ENCODE assay signal across 11 cellular contexts in the genomic region with DNA sequence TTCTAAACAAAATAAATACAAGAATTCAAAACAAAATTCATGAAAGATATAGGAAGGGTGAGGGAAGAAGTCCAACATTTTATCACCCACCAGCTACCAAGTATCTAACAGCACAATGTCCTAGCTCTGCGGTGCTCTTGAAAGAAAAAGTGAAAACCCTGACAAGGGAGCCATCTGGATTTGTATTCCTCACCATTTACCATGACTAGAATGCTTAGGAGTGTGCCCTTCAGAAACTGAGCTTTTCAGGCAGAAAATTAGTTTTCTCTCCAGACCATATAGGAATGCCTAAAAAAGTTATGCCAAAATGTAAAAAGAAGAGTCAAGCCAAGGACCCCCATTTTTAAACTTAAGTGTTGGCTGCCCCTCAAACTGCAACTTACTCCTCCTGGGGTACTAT. TPM values are rescaled to one million over a fixed set of nuclear protein-coding genes. Genes with fewer than 3 reads are reported as not detected.
DNase-seq lines count a peak whose midpoint lies in the region; ATAC-seq and TF ChIP-seq lines count a peak whose summit lies in the region.
"Had no signal": no experiment of that assay in that cellular context is flagged by ENCODE, and none has a peak within 500 bp of the region (broad histone marks: within the 10 kb centered on the region; RNA-seq: fewer than 3 reads in every experiment).

No MANE protein-coding gene starts in this region.

- WGBS in psoas muscle, 3 donors: 44 to 50% (median 48%) methylated on average over 1 of the region's 1 CpG
- 62 to 88% methylated on average over 1 of the region's 1 CpG for WGBS in upper lobe of left lung, 2 donors

- TF ChIP-seq POLR2A in NB4 (IDR thresholded peaks at IDR 0.05; ENCODE audit: extremely low read depth, insufficient read length) (no peak), upper lobe of left lung (IDR thresholded peaks at IDR 0.05) (no peak)

- H3K27ac Mint-ChIP-seq in central memory CD8-positive, alpha-beta T cell (ENCODE audit: low read depth): peak overlapping the region; percentile 93

- H3K4me3 ChIP-seq in GM12865 (ENCODE audit: low read depth, low read length): peak overlapping the region; percentile 71
- peak overlapping the region; percentile 97 for H3K4me3 ChIP-seq in NB4 (ENCODE audit: low read depth, low read length)
- no peak overlapping the region for H3K4me3 ChIP-seq in psoas muscle
- H3K4me3 ChIP-seq in upper lobe of left lung: no peak overlapping the region
- H3K4me3 ChIP-seq: mucosa of descending colon had no signal

- no peak for TF ChIP-seq CTCF in GM12865 (IDR thresholded peaks at IDR 0.05; ENCODE audit: insufficient read depth, low read depth, low read length, missing control alignments)
- no peak for TF ChIP-seq CTCF in NB4 (IDR thresholded peaks at IDR 0.05; ENCODE audit: low read depth, low read length)
- TF ChIP-seq CTCF in psoas muscle (IDR thresholded peaks at IDR 0.05): no peak
- no peak for TF ChIP-seq CTCF in upper lobe of left lung (IDR thresholded peaks at IDR 0.05)

- no peaks in the 10 kb centered on the region for H3K27me3 ChIP-seq in psoas muscle (ENCODE audit: insufficient read depth in 3 of 3, low read length in 2 of 3)
- H3K27me3 ChIP-seq in upper lobe of left lung: no peaks in the 10 kb centered on the region
- H3K27me3 ChIP-seq: foreskin keratinocyte had no signal

- H3K36me3 ChIP-seq in psoas muscle (ENCODE audit: insufficient read depth in 1 of 2, low read depth in 1 of 2) (no peaks in the 10 kb centered on the region), upper lobe of left lung (no peaks in the 10 kb centered on the region)

- intact Hi-C loops in psoas muscle (cut with DNase I): no loop called here

- no peaks in the 10 kb centered on the region for H3K27me3 Mint-ChIP-seq in central memory CD8-positive, alpha-beta T cell

- H3K36me3 Mint-ChIP-seq in central memory CD8-positive, alpha-beta T cell (ENCODE audit: insufficient read depth): peaks cover 19% of the 10 kb centered on the region

- H3K4me3 Mint-ChIP-seq in central memory CD8-positive, alpha-beta T cell: peak overlapping the region; percentile 92

- ATAC-seq in central memory CD8-positive, alpha-beta T cell (replicated peaks; ENCODE audit: extremely low read depth, poor library complexity, severe bottlenecking): no peak
- no peak for ATAC-seq in psoas muscle
- ATAC-seq in upper lobe of left lung (ENCODE audit: low FRiP score in 2 of 2): no peak
- no peak for ATAC-seq in HG02678 (IDR thresholded peaks at IDR 0.05; ENCODE audit: unreplicated experiment)
- ATAC-seq in HG03439 (IDR thresholded peaks at IDR 0.05; ENCODE audit: unreplicated experiment): no peak
- ATAC-seq: foreskin keratinocyte, mucosa of descending colon had no signal

- no peak for TF ChIP-seq EP300 in upper lobe of left lung (IDR thresholded peaks at IDR 0.05)

- H3K4me1 Mint-ChIP-seq in central memory CD8-positive, alpha-beta T cell: peaks cover 79% of the 10 kb centered on the region

- H3K4me1 ChIP-seq in psoas muscle (peaks cover 61% of the 10 kb centered on the region), upper lobe of left lung (peaks cover 62 to 84% (median 74%) of the 10 kb centered on the region in 4 donors)

- no peaks in the 10 kb centered on the region for H3K9me3 Mint-ChIP-seq in central memory CD8-positive, alpha-beta T cell

- DNase-seq in GM12865 (ENCODE audit: low read depth): no peak
- DNase-seq in NB4 (ENCODE audit: low read depth): no peak
- no peak for DNase-seq in central memory CD8-positive, alpha-beta T cell (ENCODE audit: low spot score in 2 of 2)
- no peak for DNase-seq in psoas muscle
- no peak for DNase-seq in upper lobe of left lung
- no peak for DNase-seq in NCI-H1694 treated with DMSO at 0.1 percent for 48 hours (lab: John Stamatoyannopoulos, UW)
- DNase-seq: foreskin keratinocyte, mucosa of descending colon, MV-4-11 had no signal

- peak overlapping the region; percentile 98 for H3K27ac ChIP-seq in psoas muscle
- H3K27ac ChIP-seq in upper lobe of left lung: peak overlapping the region in 1 of 4 donors; percentile 96

- H3K9me3 ChIP-seq in psoas muscle (no peaks in the 10 kb centered on the region), upper lobe of left lung (no peaks in the 10 kb centered on the region)
- H3K9me3 ChIP-seq: mucosa of descending colon had no signal

RNA-seq across cellular contexts. Expression of gene SNX5, which starts 4.5 kb away (rescaled TPM):
- total RNA-seq in psoas muscle (10 to 100 TPM; 59.8 to 81.3 (median 69.7) TPM), upper lobe of left lung (100 to 1,000 TPM in 4 of 6 donors, 10 to 100 TPM in 2; 72.0 to 177 (median 111) TPM)
- polyA plus RNA-seq in psoas muscle: 100 to 1,000 TPM in 1 of 3 donors, 10 to 100 TPM in 2; 82.7 to 113 (median 89.6) TPM

RNA-seq across cellular contexts. Expression of gene MGME1, which starts 4.7 kb away (rescaled TPM):
- total RNA-seq in psoas muscle: 10 to 100 TPM in 2 of 4 donors, 1 to 10 TPM in 2; 8.6 to 21.8 (median 12.2) TPM
- polyA plus RNA-seq in psoas muscle: 10 to 100 TPM in 1 of 3 donors, 1 to 10 TPM in 2; 4.3 to 13.4 (median 6.8) TPM
- 10 to 100 TPM in 5 of 6 donors, 1 to 10 TPM in 1; 9.4 to 22.0 (median 13.3) TPM for total RNA-seq in upper lobe of left lung

Comparison
In these comparisons a context has a peak if more than half of its experiments do, and no peak if none do; other contexts are left out.
1. H3K4me3 ChIP-seq: peak in GM12865 (single experiment) and NB4 (single experiment); none in psoas muscle (single experiment) and upper lobe of left lung (0 of 4).